In the genomic region with DNA sequence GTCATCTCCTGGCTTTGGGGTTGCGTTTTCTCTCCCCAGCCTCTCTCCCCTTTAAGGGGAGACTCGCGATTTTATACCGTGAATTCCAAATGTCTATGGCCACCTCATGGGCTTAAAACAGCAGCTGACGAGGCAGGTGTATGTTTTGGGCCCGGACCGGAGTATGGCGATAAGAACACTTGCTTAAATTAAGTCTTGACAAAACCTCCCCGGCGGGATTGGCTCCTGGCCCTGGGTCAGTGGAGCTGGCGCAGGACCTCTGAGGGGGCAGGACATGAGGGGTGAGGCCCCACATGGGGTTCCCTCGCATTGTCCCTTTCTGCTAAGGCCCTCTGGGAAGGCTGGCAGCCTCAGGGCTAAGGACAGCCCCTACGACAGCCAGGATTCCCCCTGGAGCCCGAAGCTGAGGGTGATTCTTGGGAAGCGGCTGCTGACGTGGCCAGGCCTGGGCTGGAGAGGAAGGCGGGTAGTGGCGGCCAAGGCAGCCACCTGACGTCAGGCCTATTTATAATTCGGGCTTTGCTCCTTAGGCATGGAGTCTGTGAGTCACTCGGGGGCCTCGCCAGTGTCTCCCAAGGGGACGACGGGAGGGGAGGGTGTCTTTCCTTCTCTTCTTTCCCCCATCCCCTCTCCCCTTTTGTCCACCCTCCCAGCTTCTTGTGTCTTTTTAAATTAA, we compare ENCODE assay signal across 15 cellular contexts. TPM values are rescaled to one million over a fixed set of nuclear protein-coding genes. Genes with fewer than 3 reads are reported as not detected.
DNase-seq lines count a peak whose midpoint lies in the region; ATAC-seq, FAIRE-seq and TF ChIP-seq lines count a peak whose summit lies in the region.
"Had no signal": no experiment of that assay in that cellular context is flagged by ENCODE, and none has a peak within 500 bp of the region (broad histone marks: within the 10 kb centered on the region; RNA-seq: fewer than 3 reads in every experiment).

No MANE protein-coding gene starts in this region.

- H3K4me1 ChIP-seq in K562 (replicated peaks in 1 of 2; ENCODE audit: control insufficient read depth in 2 of 2, insufficient read depth in 2 of 2, low read length in 2 of 2) (peaks cover 9 to 19% of the 10 kb centered on the region in 2 experiments), transverse colon (no peaks in the 10 kb centered on the region)
- H3K4me1 ChIP-seq: neural progenitor cell, suprapubic skin had no signal

- peak overlapping the region in 1 of 2 experiments; percentile 45; a peak in 1 of 4 replicates for H3K9ac ChIP-seq in K562 (ENCODE audit: insufficient read depth in 1 of 2, low read depth in 2 of 2, low read length in 2 of 2)
- H3K9ac ChIP-seq: neural progenitor cell had no signal

- BruUV-seq in K562 (replicated peaks; lab: Mats Ljungman, UMichigan), result no TSS peak

- H3K9me3 ChIP-seq in K562 (replicated peaks; ENCODE audit: control insufficient read depth, insufficient read depth, low read depth, low read length) (no peaks in the 10 kb centered on the region), transverse colon (no peaks in the 10 kb centered on the region)
- H3K9me3 ChIP-seq: suprapubic skin had no signal

- peaks cover 29% of the 10 kb centered on the region for H3K79me2 ChIP-seq in K562 (ENCODE audit: control insufficient read depth, insufficient read depth, low read length)

- POLR2A ChIA-PET in K562 (lab: Yijun Ruan, JAX), result interaction anchor here (0.6 to 1.5 kb wide), 5 partner anchors 12 to 70 kb away, joined by 3 to 4 read pairs (median 3); a partner anchor contains a TSS
- POLR2A ChIA-PET in activated CD4-positive, alpha-beta T cell treated with anti-CD3 and anti-CD28 coated beads, Interleukin-2, amount 10 ng/mL, durations not matched to agents 7 days and 5 days (lab: Charles Lee), result no interaction called here

- no peak for ATAC-seq in K562
- peak; percentile 92 for ATAC-seq in left ventricle myocardium superior
- no peak for ATAC-seq in GM19351 (IDR thresholded peaks at IDR 0.05; ENCODE audit: unreplicated experiment)
- ATAC-seq in left lobe of liver, result no peak

- H3K9me3 Mint-ChIP-seq in activated CD4-positive, alpha-beta T cell treated with anti-CD3 and anti-CD28 coated beads, Interleukin-2, amount 10 ng/mL, durations not matched to agents 7 days and 5 days, result peaks cover 9% of the 10 kb centered on the region
- H3K9me3 Mint-ChIP-seq: activated CD4-positive, alpha-beta memory T cell treated with anti-CD3 and anti-CD28 coated beads for 36 hours; activated naive CD4-positive, alpha-beta T cell treated with anti-CD3 and anti-CD28 coated beads for 36 hours had no signal

- H4K20me1 ChIP-seq in K562 (replicated peaks; ENCODE audit: control insufficient read depth, insufficient read depth, low read length), result peaks cover 44% of the 10 kb centered on the region

- H3K4me1 Mint-ChIP-seq in activated CD4-positive, alpha-beta T cell treated with anti-CD3 and anti-CD28 coated beads, Interleukin-2, amount 10 ng/mL, durations not matched to agents 7 days and 5 days, result peaks cover 47% of the 10 kb centered on the region
- H3K4me1 Mint-ChIP-seq: neural progenitor cell had no signal

- intact Hi-C loops in K562 (cut with micrococcal nuclease), result no loop called here
- intact Hi-C loops in left ventricle myocardium superior (cut with micrococcal nuclease), result no loop called here
- intact Hi-C loops in transverse colon (cut with DNase I; ENCODE audit: low total_unique reads), result no loop called here

- 90% methylated on average over 13 of the region's 24 CpGs for WGBS in K562 (ENCODE audit: insufficient coverage, low coverage, missing lambda C conversion rate)
- 75 to 97% methylated on average over 7 to 24 of the region's 24 CpGs for WGBS in transverse colon (ENCODE audit: low coverage in 1 of 2), 2 donors

- no peak overlapping the region for H3K27ac ChIP-seq in K562 (ENCODE audit: extremely low read depth, low read depth, low read length)
- peak overlapping the region in 2 of 4 donors; percentile 60 to 76 for H3K27ac ChIP-seq in transverse colon
- H3K27ac ChIP-seq: neural progenitor cell, suprapubic skin had no signal

- FAIRE-seq in K562 (lab: Jason Lieb, UNC), result no peak

- H3K4me3 Mint-ChIP-seq in activated CD4-positive, alpha-beta T cell treated with anti-CD3 and anti-CD28 coated beads, Interleukin-2, amount 10 ng/mL, durations not matched to agents 7 days and 5 days, result no peak overlapping the region
- H3K4me3 Mint-ChIP-seq: activated CD4-positive, alpha-beta memory T cell treated with anti-CD3 and anti-CD28 coated beads for 36 hours; activated naive CD4-positive, alpha-beta T cell treated with anti-CD3 and anti-CD28 coated beads for 36 hours; neural progenitor cell had no signal

- H3K4me2 ChIP-seq in K562 (ENCODE audit: insufficient read depth, low read length), result no peak overlapping the region
- H3K4me2 ChIP-seq: neural progenitor cell had no signal

- H3K4me3 ChIP-seq in K562 (no peak overlapping the region), transverse colon (no peak overlapping the region)
- H3K4me3 ChIP-seq: neural progenitor cell, suprapubic skin had no signal

- in situ Hi-C loops in K562 (cut with MboI), result no loop called here
- in situ Hi-C loops in transverse colon (cut with MboI; ENCODE audit: low pct_ligation_motif_present in 1 of 4, low pct_unique_long_range_greater_than_20kb in 1 of 4, low sequenced_read_pairs in 3 of 4), result loop anchor here in 1 of 4 donors (25.0 kb wide), 1 partner anchor 292 kb away; no protein-coding TSS in a partner anchor

- H3K9me1 ChIP-seq in K562 (ENCODE audit: control insufficient read depth, insufficient read depth, low read length), result no peaks in the 10 kb centered on the region

- no peak overlapping the region for H2AFZ ChIP-seq in K562 (ENCODE audit: low read depth, low read length)
- H2AFZ ChIP-seq: neural progenitor cell had no signal

- TF ChIP-seq EP300 in K562 (IDR thresholded peaks at IDR 0.05; ENCODE audit: low read length), result no peak
- TF ChIP-seq EP300 in transverse colon (IDR thresholded peaks at IDR 0.05; ENCODE audit: low read depth), result no peak

- H3K36me3 ChIP-seq in K562 (ENCODE audit: control insufficient read depth, insufficient read depth, low read length), result peaks cover 6% of the 10 kb centered on the region; the same call in 2 of the 3 replicates
- H3K36me3 ChIP-seq in transverse colon, result no peaks in the 10 kb centered on the region
- H3K36me3 ChIP-seq: neural progenitor cell, suprapubic skin had no signal

- DNase-seq in HT1080 (ENCODE audit: low read depth) (peak; percentile 97), K562 (ENCODE audit: extremely low read depth in 1 of 4, low spot score in 3 of 4) (no peak), left ventricle myocardium superior (peak; percentile 88), transverse colon (peak; percentile 38), left lobe of liver (ENCODE audit: low spot score) (no peak), NCI-H446 (lab: John Stamatoyannopoulos, UW) (no peak)
- DNase-seq in activated CD4-positive, alpha-beta T cell treated with anti-CD3 and anti-CD28 coated beads, Interleukin-2, amount 10 ng/mL, durations not matched to agents 7 days and 5 days, result no peak
- DNase-seq: activated CD4-positive, alpha-beta memory T cell treated with anti-CD3 and anti-CD28 coated beads for 36 hours; activated naive CD4-positive, alpha-beta T cell treated with anti-CD3 and anti-CD28 coated beads for 36 hours; islet precursor cell; NCI-H748 treated with DMSO at 0.1 percent for 48 hours; stimulated activated CD4-positive, alpha-beta T cell treated with anti-CD3 and anti-CD28 coated beads, Interleukin-4, amount 100 ng/mL, for 24 hours had no signal

- H3K27ac Mint-ChIP-seq in activated CD4-positive, alpha-beta T cell treated with anti-CD3 and anti-CD28 coated beads, Interleukin-2, amount 10 ng/mL, durations not matched to agents 7 days and 5 days, result no peak overlapping the region
- H3K27ac Mint-ChIP-seq: activated CD4-positive, alpha-beta memory T cell treated with anti-CD3 and anti-CD28 coated beads for 36 hours; activated naive CD4-positive, alpha-beta T cell treated with anti-CD3 and anti-CD28 coated beads for 36 hours had no signal

- CTCF ChIA-PET in K562 (lab: Yijun Ruan, JAX; ENCODE audit: low intra/inter-chr PET ratio), result no interaction called here
- CTCF ChIA-PET in activated CD4-positive, alpha-beta T cell treated with anti-CD3 and anti-CD28 coated beads, Interleukin-2, amount 10 ng/mL, durations not matched to agents 7 days and 5 days (lab: Charles Lee), result interaction anchor here (1.2 to 2.8 kb wide), 2 partner anchors 12 to 18 kb away, joined by 3 to 13 read pairs; no protein-coding TSS in a partner anchor

- TF ChIP-seq RAD21 in K562 (CRISPR knock-in tag; conservative IDR thresholded peaks at IDR 0.05 in 1 of 2, IDR thresholded peaks at IDR 0.05 in 1 of 2), result no peak

- peaks cover 10% of the 10 kb centered on the region for H3K36me3 Mint-ChIP-seq in activated CD4-positive, alpha-beta T cell treated with anti-CD3 and anti-CD28 coated beads, Interleukin-2, amount 10 ng/mL, durations not matched to agents 7 days and 5 days (ENCODE audit: low read depth)
- H3K36me3 Mint-ChIP-seq: activated CD4-positive, alpha-beta memory T cell treated with anti-CD3 and anti-CD28 coated beads for 36 hours; neural progenitor cell had no signal

- H3K27me3 ChIP-seq in K562 (ENCODE audit: control insufficient read depth in 2 of 2, insufficient read depth in 2 of 2, low read length in 2 of 2) (no peaks in the 10 kb centered on the region), transverse colon (no peaks in the 10 kb centered on the region)
- H3K27me3 ChIP-seq: neural progenitor cell, suprapubic skin had no signal

- TF ChIP-seq POLR2A in K562 (conservative IDR thresholded peaks at IDR 0.05) (no peak), transverse colon (IDR thresholded peaks at IDR 0.05) (no peak)

- TF ChIP-seq CTCF in K562 (IDR thresholded peaks at IDR 0.05 in 2 of 3, conservative IDR thresholded peaks at IDR 0.05 in 1 of 3; ENCODE audit: insufficient read depth in 2 of 3, low read depth in 1 of 3, low read length in 3 of 3), result no peak
- no peak for TF ChIP-seq CTCF in transverse colon (IDR thresholded peaks at IDR 0.05)

- no peaks in the 10 kb centered on the region for H3K27me3 Mint-ChIP-seq in activated CD4-positive, alpha-beta T cell treated with anti-CD3 and anti-CD28 coated beads, Interleukin-2, amount 10 ng/mL, durations not matched to agents 7 days and 5 days

RNA-seq across cellular contexts. Expression of a gene that starts 12.7 kb away (rescaled TPM):
- total RNA-seq in HT1080 (2014; rRNA removed; shearing (Covaris generic)), result 1.9 and 2.3 TPM in 2 replicates
- polyA plus RNA-seq in HT1080 (2015; cell fraction: cytosol; rRNA removed), result 1.2 and 1.7 TPM in 2 replicates
- polyA plus RNA-seq in HT1080 (2015; cell fraction: nucleus; rRNA removed), result 6.5 and 9.1 TPM in 2 replicates
- total RNA-seq in K562 (2011; cell fraction: chromatin; rRNA removed; ENCODE audit: low replicate concordance), result 40.0 and 48.8 TPM in 2 replicates
- total RNA-seq in K562 (2011; cell fraction: nucleolus; rRNA removed), result 28.2 and 29.6 TPM in 2 replicates
- total RNA-seq in K562 (2011; cell fraction: nucleoplasm; rRNA removed), result 24.7 and 29.3 TPM in 2 replicates
- total RNA-seq in K562 (2014; rRNA removed) (6.7 TPM in 2 replicates), K562 (2014; rRNA removed; fragmentation: Illumina TruSeq; extraction: Trizol) (4.0 TPM in 2 replicates), K562 (2015; rRNA removed; fragmentation: Illumina TruSeq; extraction: Trizol) (4.3 and 4.9 TPM in 2 replicates), K562 (2021) (5.8 and 7.0 TPM in 2 replicates), left ventricle myocardium superior (138 TPM), transverse colon (under 1 TPM in 1 of 4 donors, not detected in 3; 0.27 TPM), left lobe of liver (not detected)
- polyA plus RNA-seq in K562 (2011; rRNA removed) (1.9 and 2.4 TPM in 2 replicates), K562 (2014; fragmentation: Illumina TruSeq; extraction: Trizol) (5.5 and 5.7 TPM in 2 replicates), K562 (2014; fragmentation: Nextera tagmentation; extraction: Ambion mirVana) (under 1 TPM; 0.06 to 0.18 TPM), K562 (2014; rRNA removed) (4.8 and 5.0 TPM in 2 replicates)
- 1.4 and 1.8 TPM in 2 replicates for polyA plus RNA-seq in K562 (2011; cell fraction: cytosol; rRNA removed)
- 7.0 and 10.1 TPM in 2 replicates for polyA plus RNA-seq in K562 (2011; cell fraction: nucleus; rRNA removed)
- 4.8 and 23.9 TPM in 2 replicates for polyA plus RNA-seq in K562 (2012)
- polyA minus RNA-seq in K562 (2011; rRNA and poly(A)+ RNA removed), result 5.6 TPM in 2 replicates
- polyA minus RNA-seq in K562 (2011; cell fraction: cytosol; rRNA and poly(A)+ RNA removed), result 2.5 and 3.9 TPM in 2 replicates
- polyA minus RNA-seq in K562 (2011; cell fraction: nucleus; rRNA and poly(A)+ RNA removed), result 7.8 and 10.0 TPM in 2 replicates
- 1 to 10 TPM; 2.0 TPM for total RNA-seq in activated CD4-positive, alpha-beta T cell treated with anti-CD3 and anti-CD28 coated beads, Interleukin-2, amount 10 ng/mL, durations not matched to agents 7 days and 5 days

Comparison
In these comparisons a context has a peak if more than half of its experiments do, and no peak if none do; other contexts are left out.
1. DNase-seq: peak in HT1080 (single experiment), left ventricle myocardium superior (single experiment) and transverse colon (single experiment); none in K562 (0 of 4), activated CD4-positive, alpha-beta T cell treated with anti-CD3 and anti-CD28 coated beads, Interleukin-2, amount 10 ng/mL, durations not matched to agents 7 days and 5 days (single experiment), left lobe of liver (single experiment) and NCI-H446 (0 of 2).